8 cellular contexts compared by ENCODE assay signal in genomic region chr13:48532146-48532472, GRCh38. TPM values are rescaled to one million over a fixed set of nuclear protein-coding genes. Genes with fewer than 3 reads are reported as not detected.
DNase-seq lines count a peak whose midpoint lies in the region; ATAC-seq and TF ChIP-seq lines count a peak whose summit lies in the region.

No MANE protein-coding gene starts in this region.

- H3K27me3 Mint-ChIP-seq in brain: peaks cover 6% of the 10 kb centered on the region
- H3K27me3 Mint-ChIP-seq in stimulated activated naive CD8-positive, alpha-beta T cell treated with anti-CD3 and anti-CD28 coated beads, Interleukin-15, amount 100 ng/mL, for 72 hours: peaks cover 6% of the 10 kb centered on the region

- H3K36me3 Mint-ChIP-seq in brain: no peaks in the 10 kb centered on the region

- peak overlapping the region; percentile 88 to 95 (median 93) for H3K4me3 Mint-ChIP-seq in brain
- peak overlapping the region; percentile 90 to 95 for H3K4me3 Mint-ChIP-seq in stimulated activated naive CD8-positive, alpha-beta T cell treated with anti-CD3 and anti-CD28 coated beads, Interleukin-15, amount 100 ng/mL, for 72 hours

- no peaks in the 10 kb centered on the region for H3K36me3 ChIP-seq in KMS-11 (ENCODE audit: insufficient read depth)
- H3K36me3 ChIP-seq in kidney epithelial cell (ENCODE audit: control insufficient read depth, insufficient read depth, low read length): no peaks in the 10 kb centered on the region

- no peak for TF ChIP-seq CTCF in GM12864 (IDR thresholded peaks at IDR 0.05; ENCODE audit: low read depth, low read length, missing control alignments)
- no peak for TF ChIP-seq CTCF in KMS-11 (conservative IDR thresholded peaks at IDR 0.05; ENCODE audit: low read depth, low read length)
- no peak for TF ChIP-seq CTCF in brain (conservative IDR thresholded peaks at IDR 0.05)
- no peak for TF ChIP-seq CTCF in kidney epithelial cell (IDR thresholded peaks at IDR 0.05; ENCODE audit: insufficient read depth, low read length, poor library complexity, severe bottlenecking)

- no peak overlapping the region for H3K27ac ChIP-seq in KMS-11

- peak overlapping the region; percentile 47; the same call in 1 of the 2 replicates for H3K4me2 ChIP-seq in KMS-11

- no peaks in the 10 kb centered on the region for H4K20me1 ChIP-seq in KMS-11 (ENCODE audit: insufficient read depth)

- DNase-seq in GM12864 (ENCODE audit: low read depth) (no peak), kidney epithelial cell (ENCODE audit: low read depth) (no peak), NCI-H2029 (lab: John Stamatoyannopoulos, UW) (no peak)
- DNase-seq in stimulated activated naive CD8-positive, alpha-beta T cell treated with anti-CD3 and anti-CD28 coated beads, Interleukin-15, amount 100 ng/mL, for 72 hours: no peak
- no peak for DNase-seq in activated CD4-positive, alpha-beta T cell treated with anti-CD3 and anti-CD28 coated beads, Interleukin-2, amount 50 U/mL, for 1 hour

- H3K79me2 ChIP-seq in KMS-11 (ENCODE audit: insufficient read depth, low read depth): no peaks in the 10 kb centered on the region

- peak overlapping the region; percentile 96 to 99 (median 98) for H3K27ac Mint-ChIP-seq in brain
- peak overlapping the region; percentile 98 to 99 for H3K27ac Mint-ChIP-seq in stimulated activated naive CD8-positive, alpha-beta T cell treated with anti-CD3 and anti-CD28 coated beads, Interleukin-15, amount 100 ng/mL, for 72 hours

- H3K9ac ChIP-seq in KMS-11: peak overlapping the region; percentile 66; the same call in 1 of the 2 replicates

- H3K4me1 Mint-ChIP-seq in brain: peaks cover 35% of the 10 kb centered on the region
- H3K4me1 Mint-ChIP-seq in stimulated activated naive CD8-positive, alpha-beta T cell treated with anti-CD3 and anti-CD28 coated beads, Interleukin-15, amount 100 ng/mL, for 72 hours: peaks cover 21% of the 10 kb centered on the region

- peak overlapping the region; percentile 89 for H2AFZ ChIP-seq in KMS-11 (ENCODE audit: low read depth)

- no peaks in the 10 kb centered on the region for H3K27me3 ChIP-seq in KMS-11 (ENCODE audit: insufficient read depth, low read depth)
- no peaks in the 10 kb centered on the region for H3K27me3 ChIP-seq in kidney epithelial cell (ENCODE audit: control insufficient read depth, insufficient read depth, low read length)

- no peaks in the 10 kb centered on the region for H3K4me1 ChIP-seq in KMS-11 (ENCODE audit: low read depth, poor library complexity, severe bottlenecking)

- H3K4me3 ChIP-seq in GM12864 (ENCODE audit: low read depth, low read length) (peak overlapping the region; percentile 72), KMS-11 (IDR thresholded peaks at IDR 0.05; ENCODE audit: insufficient read depth, low read depth, low read length) (no peak overlapping the region), kidney epithelial cell (ENCODE audit: low read depth, low read length) (peak overlapping the region; percentile 75)

- H3K9me3 Mint-ChIP-seq in brain: peaks cover 0 to 5% (median 0%) of the 10 kb centered on the region in 5 experiments
- peaks cover 6 to 16% of the 10 kb centered on the region in 2 donors for H3K9me3 Mint-ChIP-seq in stimulated activated naive CD8-positive, alpha-beta T cell treated with anti-CD3 and anti-CD28 coated beads, Interleukin-15, amount 100 ng/mL, for 72 hours

- ATAC-seq in stimulated activated naive CD8-positive, alpha-beta T cell treated with anti-CD3 and anti-CD28 coated beads, Interleukin-15, amount 100 ng/mL, for 72 hours: peak; percentile 6
- ATAC-seq in GM18498 (IDR thresholded peaks at IDR 0.05; ENCODE audit: unreplicated experiment): no peak

RNA-seq across cellular contexts. Expression of gene RCBTB2, which starts 0.8 kb away (rescaled TPM):
- 9.1 TPM for polyA plus RNA-seq in brain (ENCODE audit: insufficient read depth, low read depth, low replicate concordance)
- total RNA-seq in kidney epithelial cell: 5.6 and 13.4 TPM in 2 replicates
